ENCODE assay signal across 1 cellular context in the genomic region with DNA sequence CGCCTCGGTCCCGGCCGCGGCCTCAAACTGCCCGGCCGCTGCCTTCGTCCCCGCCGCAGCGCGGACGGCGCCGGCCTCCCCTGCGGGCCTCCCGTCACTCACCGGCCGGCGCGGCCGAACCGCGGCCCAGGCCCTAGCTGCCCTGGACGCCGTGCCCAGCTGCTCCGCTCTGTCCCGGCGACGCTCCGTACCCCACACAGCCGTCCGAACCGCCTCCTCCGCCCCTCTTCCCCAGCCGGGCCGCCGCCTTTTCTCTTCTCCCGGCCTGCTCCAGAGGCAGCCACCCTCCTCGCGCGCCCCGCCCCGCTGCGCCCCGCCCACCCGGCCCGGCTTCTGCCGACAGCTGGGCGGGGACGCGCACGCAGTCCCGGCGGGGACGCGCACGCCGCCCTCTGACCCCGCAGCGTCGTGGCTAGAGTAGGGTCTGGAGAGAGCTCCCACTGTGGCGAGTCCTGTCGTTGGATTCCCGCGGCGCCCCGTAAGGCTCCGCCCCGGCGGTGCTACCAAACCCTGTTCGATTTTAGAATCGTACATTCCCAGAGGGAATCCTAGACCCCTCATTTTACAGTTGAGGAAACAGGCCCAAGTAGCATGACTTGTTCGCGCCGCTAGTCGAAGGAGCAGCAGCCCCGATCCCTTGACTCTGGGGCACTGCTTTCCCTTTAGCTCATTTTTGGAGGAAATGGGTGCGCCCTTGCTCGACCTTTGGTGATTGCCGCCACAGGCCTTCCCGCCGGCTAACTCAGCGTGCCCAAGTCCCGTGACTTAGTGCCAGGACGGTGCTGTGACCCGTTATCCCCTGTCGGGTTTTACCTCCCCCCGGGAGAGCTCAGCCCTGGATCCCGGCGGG.
TF ChIP-seq lines count a peak whose summit lies in the region.

Gene FBXO30, minus strand, starts transcription at position 295 of the 850 bp plus-strand sequence. CDS start 8,390 bp downstream, outside the sequence.

TF ChIP-seq in HEK293, 187 proteins besides CTCF, POLR2A, EP300 and RAD21 (continued from another document and continues in another):
- TF ChIP-seq, protein P1, sequence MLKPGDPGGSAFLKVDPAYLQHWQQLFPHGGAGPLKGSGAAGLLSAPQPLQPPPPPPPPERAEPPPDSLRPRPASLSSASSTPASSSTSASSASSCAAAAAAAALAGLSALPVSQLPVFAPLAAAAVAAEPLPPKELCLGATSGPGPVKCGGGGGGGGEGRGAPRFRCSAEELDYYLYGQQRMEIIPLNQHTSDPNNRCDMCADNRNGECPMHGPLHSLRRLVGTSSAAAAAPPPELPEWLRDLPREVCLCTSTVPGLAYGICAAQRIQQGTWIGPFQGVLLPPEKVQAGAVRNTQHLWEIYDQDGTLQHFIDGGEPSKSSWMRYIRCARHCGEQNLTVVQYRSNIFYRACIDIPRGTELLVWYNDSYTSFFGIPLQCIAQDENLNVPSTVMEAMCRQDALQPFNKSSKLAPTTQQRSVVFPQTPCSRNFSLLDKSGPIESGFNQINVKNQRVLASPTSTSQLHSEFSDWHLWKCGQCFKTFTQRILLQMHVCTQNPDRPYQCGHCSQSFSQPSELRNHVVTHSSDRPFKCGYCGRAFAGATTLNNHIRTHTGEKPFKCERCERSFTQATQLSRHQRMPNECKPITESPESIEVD (tag by site-specific recombination; IDR thresholded peaks at IDR 0.05), result no peak
- TF ChIP-seq ZNF155 (tag by site-specific recombination; IDR thresholded peaks at IDR 0.05) (no peak), ZNF175 (tag by site-specific recombination; IDR thresholded peaks at IDR 0.05) (no peak), GLIS1 (tag by site-specific recombination; IDR thresholded peaks at IDR 0.05) (peak; percentile 39), ZNF704 (tag by site-specific recombination; IDR thresholded peaks at IDR 0.05) (no peak), HOXD13 (CRISPR knock-in tag; IDR thresholded peaks at IDR 0.05; ENCODE audit: borderline replicate concordance) (peak; percentile 40; the same call in 1 of the 2 replicates), ZNF561 (tag by site-specific recombination; IDR thresholded peaks at IDR 0.05; ENCODE audit: borderline replicate concordance) (peak; percentile 19; the same call in 1 of the 2 replicates), EGR2 (tag by site-specific recombination; IDR thresholded peaks at IDR 0.05; ENCODE audit: low read depth) (0 out of 2 replicates have a peak, but pooled peaks have one; percentile 23), PBX3 (CRISPR knock-in tag; IDR thresholded peaks at IDR 0.05) (peak; percentile 80; the same call in 1 of the 2 replicates), ZBTB8A (tag by site-specific recombination; IDR thresholded peaks at IDR 0.05) (peak; percentile 75), BCL11B (tag by site-specific recombination; IDR thresholded peaks at IDR 0.05; ENCODE audit: low read depth) (no peak; the same call in 1 of the 2 replicates), ZNF16 (tag by site-specific recombination; IDR thresholded peaks at IDR 0.05; ENCODE audit: low read depth) (no peak), SCRT2 (tag by site-specific recombination; IDR thresholded peaks at IDR 0.05) (no peak), ZEB2 (tag by site-specific recombination; IDR thresholded peaks at IDR 0.05) (peak; percentile 57), ZNF76 (tag by site-specific recombination; IDR thresholded peaks at IDR 0.05; ENCODE audit: borderline replicate concordance, low read depth) (no peak), ZNF629 (tag by site-specific recombination; IDR thresholded peaks at IDR 0.05) (peak; percentile 50), ZNF660 (tag by site-specific recombination; IDR thresholded peaks at IDR 0.05) (peak; percentile 26; the same call in 1 of the 2 replicates), ZNF211 (tag by site-specific recombination; IDR thresholded peaks at IDR 0.05; ENCODE audit: low read depth) (no peak), ZBTB7A (tag by site-specific recombination; IDR thresholded peaks at IDR 0.05; ENCODE audit: low read depth) (no peak), REPIN1 (tag by site-specific recombination; IDR thresholded peaks at IDR 0.05; ENCODE audit: low read depth) (no peak), KLF8 (tag by site-specific recombination; IDR thresholded peaks at IDR 0.05) (peak; percentile 59; the same call in 1 of the 2 replicates), ZNF138 (tag by site-specific recombination; IDR thresholded peaks at IDR 0.05; ENCODE audit: borderline replicate concordance) (no peak), ZBTB20 (tag by site-specific recombination; IDR thresholded peaks at IDR 0.05) (peak; percentile 74; the same call in 1 of the 2 replicates), ZSCAN18 (tag by site-specific recombination; IDR thresholded peaks at IDR 0.05) (no peak), GFI1B (tag by site-specific recombination; IDR thresholded peaks at IDR 0.05) (no peak), ZNF2 (tag by site-specific recombination; IDR thresholded peaks at IDR 0.05) (no peak), HOXA7 (CRISPR knock-in tag; IDR thresholded peaks at IDR 0.05; ENCODE audit: borderline replicate concordance) (no peak), SP3 (tag by site-specific recombination; IDR thresholded peaks at IDR 0.05) (peak; percentile 47), OSR2 (tag by site-specific recombination; IDR thresholded peaks at IDR 0.05) (no peak), ZNF544 (tag by site-specific recombination; IDR thresholded peaks at IDR 0.05) (no peak), TSHZ1 (tag by site-specific recombination; IDR thresholded peaks at IDR 0.05; ENCODE audit: borderline replicate concordance) (no peak)
- TF ChIP-seq, protein P2, sequence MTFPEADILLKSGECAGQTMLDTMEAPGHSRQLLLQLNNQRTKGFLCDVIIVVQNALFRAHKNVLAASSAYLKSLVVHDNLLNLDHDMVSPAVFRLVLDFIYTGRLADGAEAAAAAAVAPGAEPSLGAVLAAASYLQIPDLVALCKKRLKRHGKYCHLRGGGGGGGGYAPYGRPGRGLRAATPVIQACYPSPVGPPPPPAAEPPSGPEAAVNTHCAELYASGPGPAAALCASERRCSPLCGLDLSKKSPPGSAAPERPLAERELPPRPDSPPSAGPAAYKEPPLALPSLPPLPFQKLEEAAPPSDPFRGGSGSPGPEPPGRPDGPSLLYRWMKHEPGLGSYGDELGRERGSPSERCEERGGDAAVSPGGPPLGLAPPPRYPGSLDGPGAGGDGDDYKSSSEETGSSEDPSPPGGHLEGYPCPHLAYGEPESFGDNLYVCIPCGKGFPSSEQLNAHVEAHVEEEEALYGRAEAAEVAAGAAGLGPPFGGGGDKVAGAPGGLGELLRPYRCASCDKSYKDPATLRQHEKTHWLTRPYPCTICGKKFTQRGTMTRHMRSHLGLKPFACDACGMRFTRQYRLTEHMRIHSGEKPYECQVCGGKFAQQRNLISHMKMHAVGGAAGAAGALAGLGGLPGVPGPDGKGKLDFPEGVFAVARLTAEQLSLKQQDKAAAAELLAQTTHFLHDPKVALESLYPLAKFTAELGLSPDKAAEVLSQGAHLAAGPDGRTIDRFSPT (tag by site-specific recombination; IDR thresholded peaks at IDR 0.05), result no peak
- TF ChIP-seq, protein P3, sequence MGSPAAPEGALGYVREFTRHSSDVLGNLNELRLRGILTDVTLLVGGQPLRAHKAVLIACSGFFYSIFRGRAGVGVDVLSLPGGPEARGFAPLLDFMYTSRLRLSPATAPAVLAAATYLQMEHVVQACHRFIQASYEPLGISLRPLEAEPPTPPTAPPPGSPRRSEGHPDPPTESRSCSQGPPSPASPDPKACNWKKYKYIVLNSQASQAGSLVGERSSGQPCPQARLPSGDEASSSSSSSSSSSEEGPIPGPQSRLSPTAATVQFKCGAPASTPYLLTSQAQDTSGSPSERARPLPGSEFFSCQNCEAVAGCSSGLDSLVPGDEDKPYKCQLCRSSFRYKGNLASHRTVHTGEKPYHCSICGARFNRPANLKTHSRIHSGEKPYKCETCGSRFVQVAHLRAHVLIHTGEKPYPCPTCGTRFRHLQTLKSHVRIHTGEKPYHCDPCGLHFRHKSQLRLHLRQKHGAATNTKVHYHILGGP (tag by site-specific recombination; IDR thresholded peaks at IDR 0.05), result no peak
- TF ChIP-seq, protein P4, sequence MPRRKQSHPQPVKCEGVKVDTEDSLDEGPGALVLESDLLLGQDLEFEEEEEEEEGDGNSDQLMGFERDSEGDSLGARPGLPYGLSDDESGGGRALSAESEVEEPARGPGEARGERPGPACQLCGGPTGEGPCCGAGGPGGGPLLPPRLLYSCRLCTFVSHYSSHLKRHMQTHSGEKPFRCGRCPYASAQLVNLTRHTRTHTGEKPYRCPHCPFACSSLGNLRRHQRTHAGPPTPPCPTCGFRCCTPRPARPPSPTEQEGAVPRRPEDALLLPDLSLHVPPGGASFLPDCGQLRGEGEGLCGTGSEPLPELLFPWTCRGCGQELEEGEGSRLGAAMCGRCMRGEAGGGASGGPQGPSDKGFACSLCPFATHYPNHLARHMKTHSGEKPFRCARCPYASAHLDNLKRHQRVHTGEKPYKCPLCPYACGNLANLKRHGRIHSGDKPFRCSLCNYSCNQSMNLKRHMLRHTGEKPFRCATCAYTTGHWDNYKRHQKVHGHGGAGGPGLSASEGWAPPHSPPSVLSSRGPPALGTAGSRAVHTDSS (tag by site-specific recombination; IDR thresholded peaks at IDR 0.05), result no peak
- TF ChIP-seq, protein P5, sequence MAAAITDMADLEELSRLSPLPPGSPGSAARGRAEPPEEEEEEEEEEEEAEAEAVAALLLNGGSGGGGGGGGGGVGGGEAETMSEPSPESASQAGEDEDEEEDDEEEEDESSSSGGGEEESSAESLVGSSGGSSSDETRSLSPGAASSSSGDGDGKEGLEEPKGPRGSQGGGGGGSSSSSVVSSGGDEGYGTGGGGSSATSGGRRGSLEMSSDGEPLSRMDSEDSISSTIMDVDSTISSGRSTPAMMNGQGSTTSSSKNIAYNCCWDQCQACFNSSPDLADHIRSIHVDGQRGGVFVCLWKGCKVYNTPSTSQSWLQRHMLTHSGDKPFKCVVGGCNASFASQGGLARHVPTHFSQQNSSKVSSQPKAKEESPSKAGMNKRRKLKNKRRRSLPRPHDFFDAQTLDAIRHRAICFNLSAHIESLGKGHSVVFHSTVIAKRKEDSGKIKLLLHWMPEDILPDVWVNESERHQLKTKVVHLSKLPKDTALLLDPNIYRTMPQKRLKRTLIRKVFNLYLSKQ (tag by site-specific recombination; IDR thresholded peaks at IDR 0.05; ENCODE audit: borderline replicate concordance), result no peak
- TF ChIP-seq, protein P6, sequence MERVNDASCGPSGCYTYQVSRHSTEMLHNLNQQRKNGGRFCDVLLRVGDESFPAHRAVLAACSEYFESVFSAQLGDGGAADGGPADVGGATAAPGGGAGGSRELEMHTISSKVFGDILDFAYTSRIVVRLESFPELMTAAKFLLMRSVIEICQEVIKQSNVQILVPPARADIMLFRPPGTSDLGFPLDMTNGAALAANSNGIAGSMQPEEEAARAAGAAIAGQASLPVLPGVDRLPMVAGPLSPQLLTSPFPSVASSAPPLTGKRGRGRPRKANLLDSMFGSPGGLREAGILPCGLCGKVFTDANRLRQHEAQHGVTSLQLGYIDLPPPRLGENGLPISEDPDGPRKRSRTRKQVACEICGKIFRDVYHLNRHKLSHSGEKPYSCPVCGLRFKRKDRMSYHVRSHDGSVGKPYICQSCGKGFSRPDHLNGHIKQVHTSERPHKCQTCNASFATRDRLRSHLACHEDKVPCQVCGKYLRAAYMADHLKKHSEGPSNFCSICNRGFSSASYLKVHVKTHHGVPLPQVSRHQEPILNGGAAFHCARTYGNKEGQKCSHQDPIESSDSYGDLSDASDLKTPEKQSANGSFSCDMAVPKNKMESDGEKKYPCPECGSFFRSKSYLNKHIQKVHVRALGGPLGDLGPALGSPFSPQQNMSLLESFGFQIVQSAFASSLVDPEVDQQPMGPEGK (tag by site-specific recombination; IDR thresholded peaks at IDR 0.05), result no peak
